In genomic region chr3:172357850-172358754, GRCh38 we compare ENCODE assay signal across 15 cellular contexts.
DNase-seq lines count a peak whose midpoint lies in the region; ATAC-seq, FAIRE-seq and TF ChIP-seq lines count a peak whose summit lies in the region.
"Had no signal": no experiment of that assay in that cellular context is flagged by ENCODE, and none has a peak within 500 bp of the region (broad histone marks: within the 10 kb centered on the region; RNA-seq: fewer than 3 reads in every experiment).

No MANE protein-coding gene starts in this region.

- ATAC-seq in GM18502 (IDR thresholded peaks at IDR 0.05; ENCODE audit: poor library complexity, unreplicated experiment): no peak
- ATAC-seq: A549 had no signal

- in situ Hi-C loops in astrocyte of the cerebellum (cut with HindIII; ENCODE audit: low sequenced_read_pairs): loop anchor here (25.0 kb wide), 1 partner anchor 304 kb away; no protein-coding TSS in a partner anchor

- peak; percentile 4 for DNase-seq in SIG-M5 treated with dmso at 0.1 percent for 504 hours (lab: John Stamatoyannopoulos, UW; ENCODE audit: unreplicated experiment)
- DNase-seq in SIG-M5 (lab: John Stamatoyannopoulos, UW): no peak
- DNase-seq in astrocyte of the cerebellum (ENCODE audit: low read depth): peak; percentile 49
- no peak for DNase-seq in kidney
- no peak for DNase-seq in ovary
- DNase-seq in NCI-H524 treated with DMSO at 0.1 percent for 48 hours (lab: John Stamatoyannopoulos, UW): no peak
- DNase-seq: activated CD8-positive, alpha-beta memory T cell treated with anti-CD3 and anti-CD28 coated beads, Interleukin-2, amount 50 U/mL, for 4 hours; DMS79; small intestine; transverse colon had no signal

- H3K9me3 ChIP-seq in kidney (ENCODE audit: control insufficient read depth in 1 of 2, low read length in 2 of 2): no peaks in the 10 kb centered on the region
- no peaks in the 10 kb centered on the region for H3K9me3 ChIP-seq in subcutaneous abdominal adipose tissue (ENCODE audit: control insufficient read depth in 5 of 5, low read length in 5 of 5)
- H3K9me3 ChIP-seq in ovary: no peaks in the 10 kb centered on the region
- H3K9me3 ChIP-seq: A549, SJSA1, transverse colon had no signal

- H3K36me3 ChIP-seq in kidney (ENCODE audit: control insufficient read depth in 1 of 2, insufficient read depth in 2 of 2, low read length in 2 of 2) (peaks cover 12% of the 10 kb centered on the region in 2 donors), subcutaneous abdominal adipose tissue (ENCODE audit: control insufficient read depth in 5 of 5, insufficient read depth in 5 of 5, low read length in 5 of 5) (peaks cover 34 to 60% (median 43%) of the 10 kb centered on the region in 5 donors), ovary (no peaks in the 10 kb centered on the region)

- peaks cover 0 to 20% of the 10 kb centered on the region in 2 donors for H3K4me1 ChIP-seq in kidney (ENCODE audit: control insufficient read depth in 1 of 2, insufficient read depth in 1 of 2, low read depth in 1 of 2, low read length in 2 of 2)
- H3K4me1 ChIP-seq in subcutaneous abdominal adipose tissue (ENCODE audit: control insufficient read depth in 5 of 5, insufficient read depth in 5 of 5, low read length in 5 of 5): peaks cover 0 to 26% (median 11%) of the 10 kb centered on the region in 5 donors
- peaks cover 6% of the 10 kb centered on the region for H3K4me1 ChIP-seq in ovary (ENCODE audit: insufficient read depth)

- H3K9ac ChIP-seq in kidney (ENCODE audit: low read length in 2 of 2) (no peak overlapping the region), subcutaneous abdominal adipose tissue (ENCODE audit: low read length in 5 of 5) (peak overlapping the region in 1 of 5 donors; percentile 32)

- 65 to 68% (median 65%) methylated on average over 6 of the region's 6 CpGs for WGBS in ovary, 3 donors

- TF ChIP-seq EP300 in ovary (IDR thresholded peaks at IDR 0.05): no peak

- peak overlapping the region; percentile 19 to 38 for H3K27ac ChIP-seq in kidney (ENCODE audit: low read depth in 2 of 2, low read length in 2 of 2)
- H3K27ac ChIP-seq in subcutaneous abdominal adipose tissue (ENCODE audit: low read depth, low read length): peak overlapping the region; percentile 34
- H3K27ac ChIP-seq in ovary: peak overlapping the region in 1 of 2 donors; percentile 26
- H3K27ac ChIP-seq: A549, SJSA1, transverse colon, VCaP had no signal

- intact Hi-C loops in kidney (cut with DNase I) (no loop called here), ovary (cut with DNase I) (no loop called here)

- no peaks in the 10 kb centered on the region for H3K27me3 ChIP-seq in subcutaneous abdominal adipose tissue (ENCODE audit: control insufficient read depth in 5 of 5, insufficient read depth in 4 of 5, low read length in 5 of 5)
- no peaks in the 10 kb centered on the region for H3K27me3 ChIP-seq in ovary
- H3K27me3 ChIP-seq: SJSA1, transverse colon had no signal

- no peak for FAIRE-seq in kidney (lab: Jason Lieb, UNC)
- FAIRE-seq: A549 had no signal

- TF ChIP-seq CTCF in astrocyte of the cerebellum (IDR thresholded peaks at IDR 0.05; ENCODE audit: low read depth, low read length, missing control alignments) (no peak), kidney (IDR thresholded peaks at IDR 0.05; ENCODE audit: borderline replicate concordance, extremely low read depth, insufficient read depth) (no peak), ovary (IDR thresholded peaks at IDR 0.05) (no peak)

- no peak for TF ChIP-seq POLR2A in ovary (IDR thresholded peaks at IDR 0.05)

- no peak overlapping the region for H3K4me3 ChIP-seq in astrocyte of the cerebellum (ENCODE audit: low read depth, low read length)
- H3K4me3 ChIP-seq in kidney (ENCODE audit: low read length in 2 of 2): no peak overlapping the region
- H3K4me3 ChIP-seq in subcutaneous abdominal adipose tissue (ENCODE audit: low read depth in 1 of 5, low read length in 5 of 5): peak overlapping the region in 1 of 5 donors; percentile 9
- no peak overlapping the region for H3K4me3 ChIP-seq in ovary
- H3K4me3 ChIP-seq: A549, SJSA1, transverse colon had no signal

Comparison
In these comparisons a context has a peak if more than half of its experiments do, and no peak if none do; other contexts are left out.
1. DNase-seq: peak in SIG-M5 treated with dmso at 0.1 percent for 504 hours (single experiment) and astrocyte of the cerebellum (single experiment); none in SIG-M5 (single experiment), kidney (single experiment), ovary (0 of 5) and NCI-H524 treated with DMSO at 0.1 percent for 48 hours (single experiment).